21 cellular contexts compared by ENCODE assay signal in the genomic region with DNA sequence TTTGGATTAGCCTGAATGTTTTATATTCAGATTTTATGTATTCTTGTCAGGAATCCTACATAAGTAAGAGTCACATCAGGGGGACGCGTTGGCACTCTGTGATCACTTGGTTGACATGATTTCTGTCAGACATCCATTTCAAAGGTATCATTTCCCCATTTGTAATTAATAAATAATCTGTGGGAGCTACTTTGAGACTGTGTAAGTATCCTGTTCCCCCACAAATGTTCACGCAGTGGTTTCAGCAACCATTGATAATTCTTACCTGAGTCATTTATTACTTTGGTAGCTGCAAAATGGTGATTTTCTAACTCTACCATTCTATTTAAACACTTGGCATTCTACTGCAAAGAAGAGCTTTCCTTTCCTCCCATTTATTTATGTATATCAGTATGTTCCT.
"Had no signal": no experiment of that assay in that cellular context is flagged by ENCODE, and none has a peak within 500 bp of the region (broad histone marks: within the 10 kb centered on the region; RNA-seq: fewer than 3 reads in every experiment).

No MANE protein-coding gene starts in this region.

- H3K36me3 Mint-ChIP-seq: memory B cell; naive thymus-derived CD4-positive, alpha-beta T cell had no signal

- H3K36me3 ChIP-seq: cardiac muscle cell, tibial nerve, vagina had no signal

- H3K79me2 ChIP-seq: parathyroid adenoma had no signal

- H3K4me3 Mint-ChIP-seq: activated CD4-positive, alpha-beta T cell treated with anti-CD3 and anti-CD28 coated beads for 36 hours; activated CD8-positive, alpha-beta T cell treated with anti-CD3 and anti-CD28 coated beads for 36 hours; activated T-cell treated with anti-CD3 and anti-CD28 coated beads, Interleukin-2, amount 50 U/mL, for 4 hours; endodermal cell; memory B cell; naive thymus-derived CD4-positive, alpha-beta T cell had no signal

- H2AFZ ChIP-seq: parathyroid adenoma had no signal

- H3K27ac ChIP-seq: cardiac muscle cell, parathyroid adenoma, tibial nerve, vagina had no signal

- H3K4me1 Mint-ChIP-seq: activated CD4-positive, alpha-beta T cell treated with anti-CD3 and anti-CD28 coated beads for 36 hours had no signal

- H3K27ac Mint-ChIP-seq: activated CD4-positive, alpha-beta T cell treated with anti-CD3 and anti-CD28 coated beads for 36 hours; activated CD8-positive, alpha-beta T cell treated with anti-CD3 and anti-CD28 coated beads for 36 hours; endodermal cell; memory B cell; naive thymus-derived CD4-positive, alpha-beta T cell had no signal

- H3K4me1 ChIP-seq: parathyroid adenoma, vagina had no signal

- H3K27me3 Mint-ChIP-seq: activated CD4-positive, alpha-beta T cell treated with anti-CD3 and anti-CD28 coated beads for 36 hours; activated CD8-positive, alpha-beta T cell treated with anti-CD3 and anti-CD28 coated beads for 36 hours had no signal

- H3K27me3 ChIP-seq: cardiac muscle cell, tibial nerve, vagina had no signal

- H3K9ac ChIP-seq: parathyroid adenoma had no signal

- H3K4me3 ChIP-seq: cardiac muscle cell, mucosa of descending colon, tibial nerve, vagina had no signal

- FAIRE-seq: frontal cortex had no signal

- ATAC-seq: activated CD4-positive, alpha-beta T cell treated with anti-CD3 and anti-CD28 coated beads for 36 hours; activated CD8-positive, alpha-beta T cell treated with anti-CD3 and anti-CD28 coated beads for 36 hours; activated T-cell treated with anti-CD3 and anti-CD28 coated beads, Interleukin-2, amount 50 U/mL, for 4 hours; left ventricle myocardium superior; mucosa of descending colon; naive thymus-derived CD4-positive, alpha-beta T cell had no signal

- H3K9me3 ChIP-seq: mucosa of descending colon, tibial nerve, vagina had no signal

- H3K9me3 Mint-ChIP-seq: activated CD8-positive, alpha-beta T cell treated with anti-CD3 and anti-CD28 coated beads for 36 hours; activated T-cell treated with anti-CD3 and anti-CD28 coated beads, Interleukin-2, amount 50 U/mL, for 4 hours; endodermal cell; memory B cell; naive thymus-derived CD4-positive, alpha-beta T cell had no signal

- DNase-seq: activated CD4-positive, alpha-beta T cell treated with anti-CD3 and anti-CD28 coated beads for 36 hours; activated CD8-positive, alpha-beta T cell treated with anti-CD3 and anti-CD28 coated beads for 36 hours; activated effector memory CD4-positive, alpha-beta T cell treated with Interleukin-2 at 50 U/mL for 16 hours; activated naive CD4-positive, alpha-beta T cell treated with anti-CD3 and anti-CD28 coated beads, Interleukin-2, amount 50 U/mL, for 16 hours; activated T-cell treated with anti-CD3 and anti-CD28 coated beads, Interleukin-2, amount 50 U/mL, for 4 hours; endodermal cell; head of caudate nucleus; kidney glomerular epithelial cell; left ventricle myocardium superior; mucosa of descending colon; naive thymus-derived CD4-positive, alpha-beta T cell; stimulated activated CD4-positive, alpha-beta T cell treated with anti-CD3 and anti-CD28 coated beads, Interleukin-4, amount 100 ng/mL, for 4 hours; stimulated activated CD8-positive, alpha-beta memory T cell treated with anti-CD3 and anti-CD28 coated beads, Interleukin-4, amount 100 ng/mL, for 48 hours; stimulated activated naive CD4-positive, alpha-beta T cell treated with Interleukin-2 at 50 U/mL for 16 hours; substantia nigra had no signal
